10 cellular contexts compared by ENCODE assay signal in the genomic region with DNA sequence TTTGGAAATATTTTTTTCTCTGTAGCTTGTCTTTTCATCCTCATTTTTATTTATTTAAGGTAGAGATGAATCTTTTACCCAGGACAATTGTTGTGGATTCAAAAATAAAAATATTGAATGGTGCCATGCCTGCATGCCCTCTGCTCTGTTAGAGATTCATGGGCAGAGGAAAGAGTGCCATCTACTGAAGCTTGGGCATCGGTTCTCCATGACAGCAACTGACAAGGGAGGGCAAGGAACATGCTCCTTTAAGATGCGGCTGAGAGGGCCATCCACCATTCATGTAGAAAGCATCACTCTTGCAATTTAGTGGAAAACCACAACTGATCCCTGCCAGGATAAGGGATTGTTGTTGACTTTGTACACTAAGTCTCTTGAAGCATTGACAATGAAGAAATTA.
DNase-seq lines count a peak whose midpoint lies in the region; ATAC-seq and TF ChIP-seq lines count a peak whose summit lies in the region.
"Had no signal": no experiment of that assay in that cellular context is flagged by ENCODE, and none has a peak within 500 bp of the region (broad histone marks: within the 10 kb centered on the region; RNA-seq: fewer than 3 reads in every experiment).

No MANE protein-coding gene starts in this region.

- 82 to 85% methylated on average over 2 of the region's 2 CpGs for WGBS in heart right ventricle, 2 donors
- 82 to 94% methylated on average over 2 of the region's 2 CpGs for WGBS in testis, 2 donors

- intact Hi-C loops in heart right ventricle (cut with DNase I) (loop anchor here in 1 of 10 donors (10.0 kb wide), 1 partner anchor 300 kb away; no protein-coding TSS in a partner anchor), cardiac septum (cut with DNase I) (loop anchor here (10.0 kb wide), 1 partner anchor 300 kb away; no protein-coding TSS in a partner anchor), head of caudate nucleus (cut with DNase I) (loop anchor here (10.0 kb wide), 2 partner anchors 300 to 370 kb away; no protein-coding TSS in a partner anchor), testis (cut with DNase I; ENCODE audit: low total_unique reads) (no loop called here), Caco-2 (cut with micrococcal nuclease; ENCODE audit: unreplicated experiment) (no loop called here)

- TF ChIP-seq CTCF in heart right ventricle (IDR thresholded peaks at IDR 0.05) (peak in 6 of 9 donors; percentile 13 to 43 (median 20)), testis (IDR thresholded peaks at IDR 0.05) (no peak), Caco-2 (IDR thresholded peaks at IDR 0.05; ENCODE audit: insufficient read depth in 1 of 2, low read depth in 1 of 2, low read length in 1 of 2, severe bottlenecking in 1 of 2, unreplicated experiment in 1 of 2) (no peak)

- CTCF ChIA-PET in Caco-2 (lab: Charles Lee): no interaction called here

- H3K9me3 Mint-ChIP-seq in Caco-2 (ENCODE audit: unreplicated experiment): no peaks in the 10 kb centered on the region
- H3K9me3 Mint-ChIP-seq: CD8-positive, alpha-beta memory T cell; naive thymus-derived CD8-positive, alpha-beta T cell had no signal

- H3K9me3 ChIP-seq in heart right ventricle (no peaks in the 10 kb centered on the region), testis (no peaks in the 10 kb centered on the region), Caco-2 (no peaks in the 10 kb centered on the region)

- peaks cover 29% of the 10 kb centered on the region for H3K4me1 Mint-ChIP-seq in Caco-2 (ENCODE audit: low read depth, unreplicated experiment)
- H3K4me1 Mint-ChIP-seq: CD8-positive, alpha-beta memory T cell; naive thymus-derived CD8-positive, alpha-beta T cell had no signal

- H3K4me3 Mint-ChIP-seq in Caco-2 (ENCODE audit: unreplicated experiment): no peak overlapping the region
- H3K4me3 Mint-ChIP-seq: CD8-positive, alpha-beta memory T cell; naive thymus-derived CD8-positive, alpha-beta T cell had no signal

- no TSS peak for BruUV-seq in Caco-2 (replicated peaks; lab: Mats Ljungman, UMichigan)

- no peak overlapping the region for H3K4me3 ChIP-seq in heart right ventricle
- H3K4me3 ChIP-seq in testis: no peak overlapping the region
- H3K4me3 ChIP-seq in Caco-2 (ENCODE audit: low read depth, low read length): no peak overlapping the region

- DNase-seq in heart right ventricle (no peak), cardiac septum (ENCODE audit: low spot score) (no peak), RPMI7951 (ENCODE audit: low read depth) (peak; percentile 51), head of caudate nucleus (peak in 41 of 42 donors; percentile 4 to 83 (median 52)), testis (peak; percentile 22), Caco-2 (no peak), cerebellum (ENCODE audit: low spot score) (no peak)
- DNase-seq: CD8-positive, alpha-beta memory T cell; naive thymus-derived CD8-positive, alpha-beta T cell had no signal

- H3K27me3 Mint-ChIP-seq in Caco-2 (ENCODE audit: insufficient read depth, unreplicated experiment): no peaks in the 10 kb centered on the region

- H3K27ac Mint-ChIP-seq in Caco-2 (ENCODE audit: unreplicated experiment): no peak overlapping the region
- H3K27ac Mint-ChIP-seq: CD8-positive, alpha-beta memory T cell; naive thymus-derived CD8-positive, alpha-beta T cell had no signal

- H3K36me3 ChIP-seq in heart right ventricle (no peaks in the 10 kb centered on the region), testis (ENCODE audit: low read depth, missing control alignments) (no peaks in the 10 kb centered on the region), Caco-2 (ENCODE audit: control insufficient read depth, insufficient read depth, low read length) (no peaks in the 10 kb centered on the region)

- no peaks in the 10 kb centered on the region for H3K27me3 ChIP-seq in heart right ventricle
- H3K27me3 ChIP-seq in testis: no peaks in the 10 kb centered on the region
- H3K27me3 ChIP-seq in Caco-2 (replicated peaks; ENCODE audit: control insufficient read depth, insufficient read depth, low read length): no peaks in the 10 kb centered on the region

- TF ChIP-seq POLR2A in testis (IDR thresholded peaks at IDR 0.05): no peak

- POLR2A ChIA-PET in Caco-2 (lab: Charles Lee): no interaction called here

- ATAC-seq in heart right ventricle (no peak), GM18868 (IDR thresholded peaks at IDR 0.05; ENCODE audit: unreplicated experiment) (no peak)
- ATAC-seq: naive thymus-derived CD8-positive, alpha-beta T cell had no signal

- peaks cover 17% of the 10 kb centered on the region for H3K36me3 Mint-ChIP-seq in Caco-2 (ENCODE audit: insufficient read depth, unreplicated experiment)
- H3K36me3 Mint-ChIP-seq: naive thymus-derived CD8-positive, alpha-beta T cell had no signal

- H3K27ac ChIP-seq in heart right ventricle: no peak overlapping the region
- H3K27ac ChIP-seq in testis: no peak overlapping the region

- H3K4me1 ChIP-seq in heart right ventricle: peaks cover 0 to 6% (median 0%) of the 10 kb centered on the region in 9 donors
- no peaks in the 10 kb centered on the region for H3K4me1 ChIP-seq in testis
- H3K4me1 ChIP-seq in Caco-2: peaks cover 14% of the 10 kb centered on the region

Comparison
In these comparisons a context has a peak if more than half of its experiments do, and no peak if none do; other contexts are left out.
1. DNase-seq: peak in RPMI7951 (single experiment), head of caudate nucleus (41 of 42) and testis (single experiment); none in heart right ventricle (0 of 2), cardiac septum (single experiment), Caco-2 (0 of 2) and cerebellum (single experiment).
2. CTCF ChIP-seq: peak in heart right ventricle (6 of 9); none in testis (0 of 3) and Caco-2 (0 of 2).
3. intact Hi-C loops: an anchor here in cardiac septum (10.0 kb wide) and head of caudate nucleus (10.0 kb wide); none called in testis and Caco-2.